In the genomic region with DNA sequence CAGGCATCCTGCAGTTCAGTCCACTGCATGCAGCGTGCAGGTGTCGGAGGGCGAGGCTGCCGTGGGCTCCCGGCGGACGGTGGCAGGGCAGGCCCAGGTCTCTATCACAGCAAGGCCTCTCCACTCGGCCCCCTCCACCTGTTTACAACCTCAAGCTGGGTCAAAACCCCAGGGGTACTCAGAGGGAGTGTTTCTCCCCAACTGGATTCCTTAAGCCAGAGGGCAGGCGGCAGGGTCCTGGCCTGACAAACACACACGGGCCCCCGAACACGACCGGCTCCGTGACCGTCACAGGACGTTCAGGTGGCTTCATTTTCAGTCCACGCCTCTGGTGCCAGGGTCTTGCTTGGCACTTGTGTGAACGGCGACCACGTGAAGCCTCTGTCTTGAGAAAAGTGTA, we compare ENCODE assay signal across 12 cellular contexts. TPM values are rescaled to one million over a fixed set of nuclear protein-coding genes. Genes with fewer than 3 reads are reported as not detected.
A peak's percentile ranks its signal among the peaks of the same experiment; 100 is the strongest.
DNase-seq lines count a peak whose midpoint lies in the region; ATAC-seq and TF ChIP-seq lines count a peak whose summit lies in the region.
"Had no signal": no experiment of that assay in that cellular context is flagged by ENCODE, and none has a peak within 500 bp of the region (broad histone marks: within the 10 kb centered on the region; RNA-seq: fewer than 3 reads in every experiment).

No MANE protein-coding gene starts in this region.

- H3K27ac Mint-ChIP-seq in endothelial cell (ENCODE audit: unreplicated experiment) = peak overlapping the region; percentile 61

- DNase-seq in DND-41 (no peak), RWPE2 (ENCODE audit: low spot score) (peak; percentile 48), endothelial cell (ENCODE audit: low spot score) (no peak), sciatic nerve (ENCODE audit: low spot score) (peak; percentile 49), kidney glomerular epithelial cell (lab: John Stamatoyannopoulos, UW) (no peak), HCEC 1CT (no peak), NCI-H526 (lab: John Stamatoyannopoulos, UW) (no peak)
- no peak for DNase-seq in stimulated activated naive CD4-positive, alpha-beta T cell (lab: John Stamatoyannopoulos, UW)
- DNase-seq: naive B cell, NCI-H2029 had no signal

- peaks cover 86% of the 10 kb centered on the region for H3K79me2 ChIP-seq in DND-41 (ENCODE audit: insufficient read depth, low read length)

- H3K4me3 ChIP-seq in DND-41 (ENCODE audit: low read depth in 1 of 2, low read length in 2 of 2) = no peak overlapping the region
- H3K4me3 ChIP-seq in RWPE2 (ENCODE audit: severe bottlenecking) = no peak overlapping the region
- H3K4me3 ChIP-seq: GM12878 had no signal

- TF ChIP-seq CTCF in DND-41 (IDR thresholded peaks at IDR 0.05; ENCODE audit: borderline replicate concordance, extremely low read depth, low read length, poor library complexity, severe bottlenecking) (no peak), RWPE2 (IDR thresholded peaks at IDR 0.05; ENCODE audit: poor library complexity, severe bottlenecking) (no peak), endothelial cell (IDR thresholded peaks at IDR 0.05; ENCODE audit: unreplicated experiment) (no peak)

- intact Hi-C loops in sciatic nerve (cut with DNase I) = no loop called here

- H3K9me3 ChIP-seq in DND-41 (ENCODE audit: insufficient read depth, low read length, severe bottlenecking) (no peaks in the 10 kb centered on the region), RWPE2 (ENCODE audit: severe bottlenecking) (no peaks in the 10 kb centered on the region)

- H3K9me3 Mint-ChIP-seq in endothelial cell (ENCODE audit: unreplicated experiment) = no peaks in the 10 kb centered on the region
- H3K9me3 Mint-ChIP-seq: naive B cell had no signal

- H3K4me1 ChIP-seq in DND-41 (ENCODE audit: insufficient read depth, low read length) = peaks cover 47% of the 10 kb centered on the region
- no peaks in the 10 kb centered on the region for H3K4me1 ChIP-seq in RWPE2 (ENCODE audit: insufficient read depth, poor library complexity, severe bottlenecking)

- H2AFZ ChIP-seq in DND-41 (ENCODE audit: low read depth, low read length) = no peak overlapping the region

- no peak overlapping the region for H3K9ac ChIP-seq in DND-41 (ENCODE audit: low read depth, low read length)

- H3K36me3 ChIP-seq in DND-41 (ENCODE audit: insufficient read depth, low read length) = peaks cover 20% of the 10 kb centered on the region
- no peaks in the 10 kb centered on the region for H3K36me3 ChIP-seq in RWPE2 (ENCODE audit: low read depth)

- no peak for ATAC-seq in DND-41 (ENCODE audit: insufficient read depth, low read depth)
- no peak for ATAC-seq in RWPE2 (ENCODE audit: low read depth)
- no peak for ATAC-seq in sciatic nerve
- ATAC-seq: GM12878 had no signal

- peaks cover 73% of the 10 kb centered on the region for H4K20me1 ChIP-seq in DND-41 (ENCODE audit: insufficient read depth, low read length)

- no peak overlapping the region for H3K4me3 Mint-ChIP-seq in endothelial cell (ENCODE audit: unreplicated experiment)

- H3K4me1 Mint-ChIP-seq in endothelial cell (ENCODE audit: unreplicated experiment) = peaks cover 66% of the 10 kb centered on the region

- H3K27me3 ChIP-seq in DND-41 (ENCODE audit: insufficient read depth, low read length, poor library complexity) (no peaks in the 10 kb centered on the region), RWPE2 (ENCODE audit: insufficient read depth, poor library complexity, severe bottlenecking) (no peaks in the 10 kb centered on the region)

- H3K4me2 ChIP-seq in DND-41 (ENCODE audit: insufficient read depth, low read length) = no peak overlapping the region

- H3K27me3 Mint-ChIP-seq in endothelial cell (ENCODE audit: unreplicated experiment) = peaks cover 21% of the 10 kb centered on the region
- H3K27me3 Mint-ChIP-seq: naive B cell had no signal

- H3K27ac ChIP-seq in DND-41 (ENCODE audit: low read length) (peak overlapping the region; percentile 100), RWPE2 (ENCODE audit: poor library complexity, severe bottlenecking) (no peak overlapping the region)
- H3K27ac ChIP-seq: VCaP had no signal

- peaks cover 18% of the 10 kb centered on the region for H3K36me3 Mint-ChIP-seq in endothelial cell (ENCODE audit: low read depth, unreplicated experiment)

RNA-seq across cellular contexts. Expression of gene RASA3, which starts 23.5 kb away (rescaled TPM):
- total RNA-seq in endothelial cell (ENCODE audit: unreplicated experiment) (34.0 TPM), sciatic nerve (47.6 TPM)

Comparison
In these comparisons a context has a peak if more than half of its experiments do, and no peak if none do; other contexts are left out.
1. DNase-seq: peak in RWPE2 (single experiment) and sciatic nerve (single experiment); none in DND-41 (single experiment), endothelial cell (single experiment), kidney glomerular epithelial cell (single experiment), HCEC 1CT (single experiment), stimulated activated naive CD4-positive, alpha-beta T cell (0 of 6) and NCI-H526 (0 of 2).